In genomic region chr20:13819885-13820645, GRCh38 we compare ENCODE assay signal across 8 cellular contexts. TPM values are rescaled to one million over a fixed set of nuclear protein-coding genes. Genes with fewer than 3 reads are reported as not detected.
DNase-seq lines count a peak whose midpoint lies in the region; ATAC-seq and TF ChIP-seq lines count a peak whose summit lies in the region.

No MANE protein-coding gene starts in this region.

- intact Hi-C loops in Panc1 (cut with micrococcal nuclease; ENCODE audit: unreplicated experiment): loop anchor here (1.0 kb wide), 1 partner anchor 235 kb away; no protein-coding TSS in a partner anchor
- intact Hi-C loops in left lung (cut with DNase I): loop anchor here in 1 of 2 donors (10.0 kb wide), 1 partner anchor 235 kb away; no protein-coding TSS in a partner anchor
- intact Hi-C loops in uterus (cut with DNase I; ENCODE audit: low total_unique reads): loop anchor here (5.0 kb wide), 1 partner anchor 232 kb away; no protein-coding TSS in a partner anchor

- CTCF ChIA-PET in Panc1 (lab: Charles Lee): interaction anchor here (0.6 to 2.5 kb wide), 3 partner anchors 32 to 234 kb away, joined by 3 to 7 read pairs (median 4); no protein-coding TSS in a partner anchor

- TF ChIP-seq CTCF in GM06990 (IDR thresholded peaks at IDR 0.05; ENCODE audit: insufficient read depth, low read length, poor library complexity, severe bottlenecking): peak; percentile 54
- peak; percentile 74 for TF ChIP-seq CTCF in Panc1 (IDR thresholded peaks at IDR 0.05)
- TF ChIP-seq CTCF in cardiac fibroblast (IDR thresholded peaks at IDR 0.05; ENCODE audit: low read depth, low read length): peak; percentile 42
- TF ChIP-seq CTCF in left lung (IDR thresholded peaks at IDR 0.05): peak; percentile 37 to 73
- peak; percentile 60 to 74 (median 64) for TF ChIP-seq CTCF in uterus (IDR thresholded peaks at IDR 0.05)

- H3K4me3 ChIP-seq in GM06990 (replicated peaks; ENCODE audit: low read depth, low read length): no peak overlapping the region
- no peak overlapping the region for H3K4me3 ChIP-seq in HAP-1
- no peak overlapping the region for H3K4me3 ChIP-seq in Panc1 (ENCODE audit: low read depth in 2 of 2, low read length in 2 of 2)
- no peak overlapping the region for H3K4me3 ChIP-seq in cardiac fibroblast (replicated peaks in 1 of 2; ENCODE audit: low read depth in 2 of 2, low read length in 2 of 2)
- H3K4me3 ChIP-seq in left lung: no peak overlapping the region
- H3K4me3 ChIP-seq in uterus: no peak overlapping the region

- POLR2A ChIA-PET in Panc1 (lab: Charles Lee): no interaction called here

- no peak for TF ChIP-seq POLR2A in uterus (IDR thresholded peaks at IDR 0.05)

- H3K27ac ChIP-seq in Panc1 (ENCODE audit: low read length) (no peak overlapping the region), left lung (no peak overlapping the region), uterus (no peak overlapping the region)

- H3K4me1 ChIP-seq in HAP-1 (peaks cover 4% of the 10 kb centered on the region), Panc1 (ENCODE audit: control insufficient read depth, insufficient read depth, low read length) (no peaks in the 10 kb centered on the region), left lung (peaks cover 0 to 7% of the 10 kb centered on the region in 2 donors), uterus (no peaks in the 10 kb centered on the region)

- H3K27me3 ChIP-seq in GM06990 (replicated peaks; ENCODE audit: control insufficient read depth, insufficient read depth, low read length) (no peaks in the 10 kb centered on the region), HAP-1 (ENCODE audit: low read depth) (no peaks in the 10 kb centered on the region), Panc1 (ENCODE audit: control insufficient read depth, insufficient read depth, low read length) (no peaks in the 10 kb centered on the region), left lung (no peaks in the 10 kb centered on the region), uterus (no peaks in the 10 kb centered on the region)

- ATAC-seq in Panc1: peak; percentile 82
- ATAC-seq in left lung: peak; percentile 83

- in situ Hi-C loops in HAP-1 (cut with MboI; ENCODE audit: low sequenced_read_pairs) (loop anchor here (5.0 kb wide), 1 partner anchor 237 kb away; no protein-coding TSS in a partner anchor), Panc1 (cut with HindIII; ENCODE audit: low pct_unique_long_range_greater_than_20kb, low sequenced_read_pairs) (no loop called here)

- H3K36me3 ChIP-seq in GM06990 (ENCODE audit: control insufficient read depth, insufficient read depth, low read length) (peaks cover 6% of the 10 kb centered on the region), HAP-1 (replicated peaks) (peaks cover 29% of the 10 kb centered on the region), Panc1 (ENCODE audit: control insufficient read depth, insufficient read depth, low read length) (peaks cover 22% of the 10 kb centered on the region), left lung (peaks cover 0 to 37% of the 10 kb centered on the region in 2 donors), uterus (no peaks in the 10 kb centered on the region)

- no TSS peak for BruUV-seq in Panc1 (replicated peaks; lab: Mats Ljungman, UMichigan)

- peak; percentile 23 for DNase-seq in 8988T
- DNase-seq in GM06990 (ENCODE audit: extremely low read depth, insufficient read length): peak; percentile 6
- peak; percentile 32 to 49 for DNase-seq in HAP-1 (ENCODE audit: low spot score in 2 of 2)
- peak; percentile 41 for DNase-seq in LHCN-M2 (ENCODE audit: low read depth)
- peak; percentile 30 for DNase-seq in Panc1 (ENCODE audit: low read depth, low spot score)
- peak; percentile 59 to 71 for DNase-seq in cardiac fibroblast (ENCODE audit: low read depth in 2 of 2)
- no peak for DNase-seq in left lung
- peak; percentile 38 to 60 for DNase-seq in uterus

- H3K9me3 ChIP-seq in HAP-1: no peaks in the 10 kb centered on the region
- no peaks in the 10 kb centered on the region for H3K9me3 ChIP-seq in Panc1 (ENCODE audit: control insufficient read depth, insufficient read depth, low read depth, low read length)
- no peaks in the 10 kb centered on the region for H3K9me3 ChIP-seq in left lung
- H3K9me3 ChIP-seq in uterus: no peaks in the 10 kb centered on the region

RNA-seq across cellular contexts. Expression of gene NDUFAF5, which starts 35.2 kb away (rescaled TPM):
- total RNA-seq in LHCN-M2 (2014; rRNA removed) (13.0 and 15.3 TPM in 2 replicates), Panc1 (2021; ENCODE audit: unreplicated experiment) (23.0 TPM), left lung (10 to 100 TPM; 19.5 to 21.7 TPM), uterus (10 to 100 TPM in 3 of 4 donors, 1 to 10 TPM in 1; 8.2 to 38.0 (median 24.3) TPM)
- 14.7 TPM for polyA plus RNA-seq in LHCN-M2 (2012)
- polyA plus RNA-seq in Panc1 (2012; ENCODE audit: insufficient read length): 13.7 TPM

RNA-seq across cellular contexts. Expression of gene ESF1, which starts 35.3 kb away (rescaled TPM):
- 15.8 and 16.0 TPM in 2 replicates for total RNA-seq in LHCN-M2 (2014; rRNA removed)
- polyA plus RNA-seq in LHCN-M2 (2012): 8.2 TPM
- 26.4 TPM for total RNA-seq in Panc1 (2021; ENCODE audit: unreplicated experiment)
- polyA plus RNA-seq in Panc1 (2012; ENCODE audit: insufficient read length): 12.4 TPM
- 10 to 100 TPM; 11.3 to 13.0 TPM for total RNA-seq in left lung
- total RNA-seq in uterus: 10 to 100 TPM in 2 of 4 donors, 1 to 10 TPM in 2; 3.1 to 18.0 (median 13.2) TPM

Comparison
In these comparisons a context has a peak if more than half of its experiments do, and no peak if none do; other contexts are left out.
1. DNase-seq: peak in 8988T (single experiment), GM06990 (single experiment), HAP-1 (2 of 2), LHCN-M2 (single experiment), Panc1 (single experiment), cardiac fibroblast (2 of 2) and uterus (2 of 2); none in left lung (0 of 2).
2. Peak in every context shown above with its lines, with median percentiles within 50 percentile points of each other: CTCF ChIP-seq.